Comparison of ENCODE assay signal across 22 cellular contexts in genomic region chr5:10499776-10500175, GRCh38. TPM values are rescaled to one million over a fixed set of nuclear protein-coding genes. Genes with fewer than 3 reads are reported as not detected.
DNase-seq lines count a peak whose midpoint lies in the region; ATAC-seq and TF ChIP-seq lines count a peak whose summit lies in the region.
"Had no signal": no experiment of that assay in that cellular context is flagged by ENCODE, and none has a peak within 500 bp of the region (broad histone marks: within the 10 kb centered on the region; RNA-seq: fewer than 3 reads in every experiment).

No MANE protein-coding gene starts in this region.

- H3K36me3 ChIP-seq in breast epithelium (no peaks in the 10 kb centered on the region), mammary epithelial cell (ENCODE audit: insufficient read depth, low read length) (no peaks in the 10 kb centered on the region)
- H3K36me3 ChIP-seq: BE2C, SJSA1 had no signal

- no peaks in the 10 kb centered on the region for H3K27me3 Mint-ChIP-seq in MCF 10A (ENCODE audit: insufficient read depth, unreplicated experiment)
- H3K27me3 Mint-ChIP-seq in CD14-positive monocyte (ENCODE audit: low read depth in 3 of 3), result peaks cover 0 to 4% (median 3%) of the 10 kb centered on the region in 3 donors

- no peaks in the 10 kb centered on the region for H4K20me1 ChIP-seq in mammary epithelial cell (ENCODE audit: insufficient read depth, low read length)

- no peak overlapping the region for H3K9ac ChIP-seq in mammary epithelial cell (ENCODE audit: insufficient read depth, low read length)

- in situ Hi-C loops in mammary epithelial cell (cut with MboI; ENCODE audit: low sequenced_read_pairs in 2 of 2), result no loop called here

- H3K4me3 Mint-ChIP-seq in MCF 10A (ENCODE audit: unreplicated experiment) (no peak overlapping the region), CD14-positive monocyte (no peak overlapping the region)

- H3K4me3 ChIP-seq in breast epithelium, result no peak overlapping the region
- no peak overlapping the region for H3K4me3 ChIP-seq in mammary epithelial cell (replicated peaks in 1 of 3; ENCODE audit: insufficient read depth in 1 of 3, low read depth in 2 of 3, low read length in 3 of 3)
- H3K4me3 ChIP-seq: SJSA1 had no signal

- H3K4me1 ChIP-seq in breast epithelium, result no peaks in the 10 kb centered on the region
- H3K4me1 ChIP-seq in mammary epithelial cell (ENCODE audit: insufficient read depth, low read length), result no peaks in the 10 kb centered on the region

- no peak for TF ChIP-seq POLR2A in breast epithelium (IDR thresholded peaks at IDR 0.05)

- no peaks in the 10 kb centered on the region for H3K36me3 Mint-ChIP-seq in MCF 10A (ENCODE audit: insufficient read depth, unreplicated experiment)
- no peaks in the 10 kb centered on the region for H3K36me3 Mint-ChIP-seq in CD14-positive monocyte

- no TSS peak for BruUV-seq in MCF 10A (replicated peaks; lab: Mats Ljungman, UMichigan)
- BruUV-seq in mammary epithelial cell (replicated peaks; lab: Mats Ljungman, UMichigan), result no TSS peak

- H3K4me2 ChIP-seq in mammary epithelial cell (ENCODE audit: insufficient read depth, low read depth, low read length), result no peak overlapping the region

- intact Hi-C loops in MCF 10A (cut with micrococcal nuclease), result no loop called here
- intact Hi-C loops in breast epithelium (cut with DNase I; ENCODE audit: low total_unique reads), result no loop called here
- intact Hi-C loops in mammary epithelial cell (cut with micrococcal nuclease), result no loop called here
- intact Hi-C loops in CD14-positive monocyte (cut with micrococcal nuclease), result no loop called here

- TF ChIP-seq CTCF in MCF 10A (IDR thresholded peaks at IDR 0.05; ENCODE audit: unreplicated experiment) (no peak), breast epithelium (IDR thresholded peaks at IDR 0.05) (no peak), mammary epithelial cell (conservative IDR thresholded peaks at IDR 0.05 in 1 of 2, IDR thresholded peaks at IDR 0.05 in 1 of 2; ENCODE audit: extremely low read depth in 1 of 2, insufficient read depth in 1 of 2, low read depth in 1 of 2, low read length in 2 of 2) (no peak), CD14-positive monocyte (IDR thresholded peaks at IDR 0.05) (no peak)

- H3K27me3 ChIP-seq in breast epithelium (no peaks in the 10 kb centered on the region), mammary epithelial cell (ENCODE audit: insufficient read depth, low read length) (no peaks in the 10 kb centered on the region)
- H3K27me3 ChIP-seq: BE2C, SJSA1 had no signal

- H3K9me3 ChIP-seq in breast epithelium, result peaks cover 4% of the 10 kb centered on the region in 2 donors
- H3K9me3 ChIP-seq in mammary epithelial cell (replicated peaks; ENCODE audit: insufficient read depth, low read length), result no peaks in the 10 kb centered on the region
- H3K9me3 ChIP-seq: BE2C, SJSA1 had no signal

- H3K79me2 ChIP-seq in mammary epithelial cell (ENCODE audit: insufficient read depth, low read length), result no peaks in the 10 kb centered on the region

- H3K9me3 Mint-ChIP-seq in MCF 10A (ENCODE audit: unreplicated experiment) (no peaks in the 10 kb centered on the region), CD14-positive monocyte (peaks cover 2 to 14% (median 10%) of the 10 kb centered on the region in 7 donors)

- dilution Hi-C loops in mammary epithelial cell (cut with HindIII; ENCODE audit: low sequenced_read_pairs), result no loop called here

- CTCF ChIA-PET in MCF 10A (lab: Yijun Ruan, JAX) (interaction anchor here (0.6 to 1.2 kb wide), 2 partner anchors 10 to 168 kb away, joined by 3 read pairs; no protein-coding TSS in a partner anchor), mammary epithelial cell (lab: Charles Lee; ENCODE audit: low non-redundant PET) (interaction anchor here (0.6 kb wide), 1 partner anchor 82 kb away, joined by 9 read pairs; no protein-coding TSS in a partner anchor)

- POLR2A ChIA-PET in MCF 10A (lab: Yijun Ruan, JAX), result interaction anchor here (0.7 kb wide), 1 partner anchor 10 kb away, joined by 5 read pairs; no protein-coding TSS in a partner anchor

- no peak overlapping the region for H2AFZ ChIP-seq in mammary epithelial cell (ENCODE audit: low read depth, low read length)

- peaks cover 9% of the 10 kb centered on the region for H3K4me1 Mint-ChIP-seq in MCF 10A (ENCODE audit: insufficient read depth, unreplicated experiment)
- H3K4me1 Mint-ChIP-seq in CD14-positive monocyte, result peaks cover 11% of the 10 kb centered on the region

- no peak for ATAC-seq in GM18870 (IDR thresholded peaks at IDR 0.05; ENCODE audit: unreplicated experiment)
- ATAC-seq: PC-3 had no signal

- 72% methylated on average over 2 of the region's 2 CpGs for WGBS in mammary epithelial cell (ENCODE audit: low coverage, missing lambda C conversion rate)

- H3K27ac ChIP-seq in breast epithelium (no peak overlapping the region), mammary epithelial cell (ENCODE audit: insufficient read depth, low read depth, low read length) (no peak overlapping the region)
- H3K27ac ChIP-seq: SJSA1 had no signal

- DNase-seq in MCF 10A (ENCODE audit: unreplicated experiment) (peak; percentile 21), breast epithelium (ENCODE audit: low spot score in 2 of 2) (no peak), mammary epithelial cell (peak; percentile 9), myocyte (ENCODE audit: low read depth) (peak; percentile 57), SKM-1 treated with dmso at 0.1 percent for 144 hours (lab: John Stamatoyannopoulos, UW; ENCODE audit: unreplicated experiment) (no peak), CD14-positive monocyte (ENCODE audit: low spot score) (no peak), HK-2 (ENCODE audit: unreplicated experiment) (no peak)
- DNase-seq: 8988T, ACHN, BE2C, Calu3, KG1, NCI-H1092, NCI-H1417 treated with DMSO at 0.1 percent for 48 hours, NCI-H1694 treated with DMSO at 0.1 percent for 48 hours, NCI-H2081, NCI-H2227 treated with DMSO at 0.1 percent for 48 hours, NCI-H510A treated with DMSO at 0.1 percent for 48 hours, PC-3, Right ventricle myocardium superior had no signal

- H3K27ac Mint-ChIP-seq in MCF 10A (ENCODE audit: low read depth, unreplicated experiment) (peak overlapping the region; percentile 42), CD14-positive monocyte (no peak overlapping the region)

RNA-seq across cellular contexts. Expression of gene ROPN1L, which starts 58.1 kb away (rescaled TPM):
- 0.82 TPM in 1 of 2 replicates, not detected in the other for total RNA-seq in MCF 10A (2022)
- total RNA-seq in breast epithelium, result 1 to 10 TPM in 1 of 3 donors, under 1 TPM in 2; 0.29 to 2.9 (median 0.48) TPM
- under 1 TPM; 0.17 to 0.24 TPM for total RNA-seq in mammary epithelial cell
- polyA plus RNA-seq in mammary epithelial cell, result 0.18 TPM
- polyA minus RNA-seq in mammary epithelial cell, result not detected
- 0.68 and 0.94 TPM in 2 replicates for total RNA-seq in myocyte
- 1.9 TPM for polyA plus RNA-seq in myocyte (2012)
- 1 to 10 TPM; 1.9 to 2.1 TPM for polyA plus RNA-seq in CD14-positive monocyte
- total RNA-seq: Right ventricle myocardium superior had no signal

Comparison
In these comparisons a context has a peak if more than half of its experiments do, and no peak if none do; other contexts are left out.
1. DNase-seq: peak in MCF 10A (single experiment), mammary epithelial cell (single experiment) and myocyte (single experiment); none in breast epithelium (0 of 2), SKM-1 treated with dmso at 0.1 percent for 144 hours (single experiment), CD14-positive monocyte (single experiment) and HK-2 (single experiment).